9 cellular contexts compared by ENCODE assay signal in genomic region chr11:36500315-36500721, GRCh38. TPM values are rescaled to one million over a fixed set of nuclear protein-coding genes. Genes with fewer than 3 reads are reported as not detected.
DNase-seq lines count a peak whose midpoint lies in the region; ATAC-seq and TF ChIP-seq lines count a peak whose summit lies in the region.
"Had no signal": no experiment of that assay in that cellular context is flagged by ENCODE, and none has a peak within 500 bp of the region (broad histone marks: within the 10 kb centered on the region; RNA-seq: fewer than 3 reads in every experiment).

No MANE protein-coding gene starts in this region.

- H3K36me3 ChIP-seq in uterus = no peaks in the 10 kb centered on the region

- H3K27ac ChIP-seq in angular gyrus (ENCODE audit: low read depth, low read length) (peak overlapping the region; percentile 35), uterus (no peak overlapping the region)
- H3K27ac ChIP-seq: parathyroid adenoma had no signal

- intact Hi-C loops in uterus (cut with DNase I; ENCODE audit: low total_unique reads) = no loop called here

- peak; percentile 92 for ATAC-seq in GM21526 (IDR thresholded peaks at IDR 0.05; ENCODE audit: low FRiP score, unreplicated experiment)

- no peak overlapping the region for H3K4me3 ChIP-seq in uterus

- H3K9me3 ChIP-seq in uterus = no peaks in the 10 kb centered on the region

- no peak for TF ChIP-seq POLR2A in uterus (IDR thresholded peaks at IDR 0.05)

- DNase-seq in ELF-1 (ENCODE audit: low read depth, low spot score) (peak; percentile 31), HS-27A (ENCODE audit: low read depth) (peak; percentile 73), kidney tubule cell (ENCODE audit: low spot score) (peak; percentile 97), uterus (no peak)
- DNase-seq in stimulated activated CD4-positive, alpha-beta T cell treated with anti-CD3 and anti-CD28 coated beads, Interleukin-4, amount 100 ng/mL, for 4 hours = no peak
- no peak for DNase-seq in activated CD4-positive, CD25-positive, alpha-beta regulatory T cell treated with anti-CD3 and anti-CD28 coated beads, Interleukin-2, amount 50 U/mL, for 72 hours

- no peaks in the 10 kb centered on the region for H3K4me1 ChIP-seq in uterus
- H3K4me1 ChIP-seq: parathyroid adenoma had no signal

- no peaks in the 10 kb centered on the region for H3K27me3 ChIP-seq in uterus

- TF ChIP-seq CTCF in uterus (IDR thresholded peaks at IDR 0.05) = no peak

RNA-seq across cellular contexts. Expression of gene TRAF6, which starts 9.8 kb away (rescaled TPM):
- total RNA-seq in uterus = 10 to 100 TPM in 3 of 4 donors, 1 to 10 TPM in 1; 5.1 to 22.6 (median 16.2) TPM

Comparison
In these comparisons a context has a peak if more than half of its experiments do, and no peak if none do; other contexts are left out.
1. DNase-seq: peak in ELF-1 (single experiment), HS-27A (single experiment) and kidney tubule cell (single experiment); none in uterus (0 of 2), stimulated activated CD4-positive, alpha-beta T cell treated with anti-CD3 and anti-CD28 coated beads, Interleukin-4, amount 100 ng/mL, for 4 hours (0 of 2) and activated CD4-positive, CD25-positive, alpha-beta regulatory T cell treated with anti-CD3 and anti-CD28 coated beads, Interleukin-2, amount 50 U/mL, for 72 hours (single experiment).